In the genomic region with DNA sequence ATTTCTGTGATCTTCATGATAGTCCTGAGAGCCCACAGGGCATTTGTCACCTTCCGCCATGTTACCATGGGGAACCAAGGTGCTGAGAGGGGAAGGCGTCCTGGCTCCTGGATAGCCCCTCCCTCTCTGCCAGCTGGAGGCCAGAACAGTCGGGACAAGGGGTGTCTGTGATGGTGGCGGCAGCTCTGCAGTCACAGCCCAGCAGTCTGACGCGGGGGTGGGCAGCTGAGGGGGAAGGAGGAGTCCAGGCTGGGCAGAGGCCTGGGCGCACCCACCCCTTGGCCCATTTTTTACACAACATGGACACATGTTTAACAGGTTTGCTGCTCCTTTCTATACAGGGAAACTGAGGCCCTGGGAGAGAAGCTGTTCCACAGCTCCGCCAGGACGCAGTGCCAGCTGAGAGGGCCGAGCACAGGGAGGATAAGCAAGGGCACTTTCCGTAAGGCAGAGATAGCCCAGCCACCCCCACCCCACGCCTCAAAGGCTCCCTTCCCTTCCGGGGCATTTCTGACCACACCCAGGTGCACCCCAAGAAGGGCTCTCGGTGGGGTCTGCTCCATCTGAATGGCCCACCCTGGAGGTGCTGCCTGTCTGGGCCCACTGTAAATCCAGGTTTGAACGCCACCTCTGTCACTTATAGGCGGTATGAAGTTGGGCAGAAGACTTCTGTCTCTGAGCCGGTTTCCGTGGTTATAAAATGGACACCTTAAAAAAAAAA, we compare ENCODE assay signal across 1 cellular context.
TF ChIP-seq lines count a peak whose summit lies in the region.

No MANE protein-coding gene starts in this region.

TF ChIP-seq in K562, 482 proteins besides CTCF, POLR2A, EP300 and RAD21:
- TF ChIP-seq POLR2G (IDR thresholded peaks at IDR 0.05; ENCODE audit: low read depth, low read length): 0 out of 2 replicates have a peak, but pooled peaks have one; percentile 18
- no peak for TF ChIP-seq HDAC3 (IDR thresholded peaks at IDR 0.05; ENCODE audit: borderline replicate concordance, partially characterized antibody)
TF ChIP-seq in K562: peak in this region for 1.
